2 cellular contexts compared by ENCODE assay signal in the genomic region with DNA sequence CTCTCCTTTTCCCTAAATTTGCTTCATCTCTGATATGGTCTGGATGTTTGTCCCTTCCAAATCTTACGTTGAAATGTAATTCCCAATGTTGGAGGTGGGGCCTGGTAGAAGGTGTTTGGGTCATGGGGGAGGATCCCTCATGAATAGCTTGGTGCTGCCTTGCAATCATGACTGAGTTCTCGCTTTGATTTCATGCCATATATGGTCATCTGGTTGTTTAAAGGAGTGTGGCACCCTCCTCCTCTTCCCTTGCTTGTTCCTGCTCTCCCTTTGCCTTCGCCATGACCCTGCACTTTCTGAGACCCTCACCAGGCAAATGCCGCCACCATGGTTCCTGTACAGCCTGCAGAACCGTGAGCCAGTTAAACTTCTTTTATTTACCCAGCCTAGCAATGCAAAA.
TF ChIP-seq lines count a peak whose summit lies in the region.

No MANE protein-coding gene starts in this region.

TF ChIP-seq in HCT116, 20 proteins besides CTCF, POLR2A, EP300 and RAD21:
- TF ChIP-seq SIN3A (IDR thresholded peaks at IDR 0.05; ENCODE audit: low read depth) (no peak), YY1 (IDR thresholded peaks at IDR 0.05; ENCODE audit: extremely low read depth, insufficient replicate concordance, low read depth, low read length) (no peak), SRF (IDR thresholded peaks at IDR 0.05; ENCODE audit: low read depth) (peak; percentile 73; the same call in 1 of the 2 replicates), EZH2phosphoT487 (IDR thresholded peaks at IDR 0.05; ENCODE audit: borderline replicate concordance) (no peak)
- TF ChIP-seq, protein P1, sequence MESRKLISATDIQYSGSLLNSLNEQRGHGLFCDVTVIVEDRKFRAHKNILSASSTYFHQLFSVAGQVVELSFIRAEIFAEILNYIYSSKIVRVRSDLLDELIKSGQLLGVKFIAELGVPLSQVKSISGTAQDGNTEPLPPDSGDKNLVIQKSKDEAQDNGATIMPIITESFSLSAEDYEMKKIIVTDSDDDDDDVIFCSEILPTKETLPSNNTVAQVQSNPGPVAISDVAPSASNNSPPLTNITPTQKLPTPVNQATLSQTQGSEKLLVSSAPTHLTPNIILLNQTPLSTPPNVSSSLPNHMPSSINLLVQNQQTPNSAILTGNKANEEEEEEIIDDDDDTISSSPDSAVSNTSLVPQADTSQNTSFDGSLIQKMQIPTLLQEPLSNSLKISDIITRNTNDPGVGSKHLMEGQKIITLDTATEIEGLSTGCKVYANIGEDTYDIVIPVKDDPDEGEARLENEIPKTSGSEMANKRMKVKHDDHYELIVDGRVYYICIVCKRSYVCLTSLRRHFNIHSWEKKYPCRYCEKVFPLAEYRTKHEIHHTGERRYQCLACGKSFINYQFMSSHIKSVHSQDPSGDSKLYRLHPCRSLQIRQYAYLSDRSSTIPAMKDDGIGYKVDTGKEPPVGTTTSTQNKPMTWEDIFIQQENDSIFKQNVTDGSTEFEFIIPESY (IDR thresholded peaks at IDR 0.05; ENCODE audit: extremely low read depth, insufficient replicate concordance, low read length): no peak

TF ChIP-seq in GM12878, 131 proteins besides CTCF, POLR2A, EP300 and RAD21:
- TF ChIP-seq SRF (IDR thresholded peaks at IDR 0.05; ENCODE audit: low read depth in 2 of 2, low read length in 2 of 2) (peak; percentile 47 to 71; a peak in 2 of 4 replicates), SPI1 (IDR thresholded peaks at IDR 0.05; ENCODE audit: borderline replicate concordance, insufficient read depth, low read depth, low read length) (no peak)
